ENCODE assay signal across 21 cellular contexts in genomic region chr17:42917236-42917603, GRCh38. TPM values are rescaled to one million over a fixed set of nuclear protein-coding genes. Genes with fewer than 3 reads are reported as not detected.
"Had no signal": no experiment of that assay in that cellular context is flagged by ENCODE, and none has a peak within 500 bp of the region (broad histone marks: within the 10 kb centered on the region; RNA-seq: fewer than 3 reads in every experiment).

No MANE protein-coding gene starts in this region.

- H3K9me3 Mint-ChIP-seq: activated CD4-positive, alpha-beta memory T cell treated with anti-CD3 and anti-CD28 coated beads for 36 hours; activated naive CD4-positive, alpha-beta T cell treated with anti-CD3 and anti-CD28 coated beads, Interleukin-2, amount 50 U/mL, for 24 hours; activated T-cell treated with anti-CD3 and anti-CD28 coated beads, Interleukin-2, amount 50 U/mL, for 4 hours; brain; central memory CD8-positive, alpha-beta T cell; stimulated activated memory B cell treated with anti-CD40 and anti-IgM and Interleukin-4, amounts not matched to agents 10 μg/mL and 1 μg/mL and 100 μg/mL, for 72 hours had no signal

- DNase-seq: activated CD4-positive, alpha-beta memory T cell treated with anti-CD3 and anti-CD28 coated beads for 36 hours; activated effector memory CD4-positive, alpha-beta T cell treated with Interleukin-2 at 50 U/mL for 16 hours; activated T-cell treated with anti-CD3 and anti-CD28 coated beads, Interleukin-2, amount 50 U/mL, for 4 hours; adrenal gland; cortex of kidney; effector CD8-positive, alpha-beta T cell; foreskin melanocyte; head of caudate nucleus; left colon; lower lobe of right lung; psoas muscle; stimulated activated CD4-positive, alpha-beta T cell treated with anti-CD3 and anti-CD28 coated beads, Interleukin-2, amount 100 ng/mL, for 48 hours; thyroid gland had no signal

- H3K4me1 Mint-ChIP-seq: activated naive CD4-positive, alpha-beta T cell treated with anti-CD3 and anti-CD28 coated beads, Interleukin-2, amount 50 U/mL, for 24 hours; brain; central memory CD8-positive, alpha-beta T cell; stimulated activated memory B cell treated with anti-CD40 and anti-IgM and Interleukin-4, amounts not matched to agents 10 μg/mL and 1 μg/mL and 100 μg/mL, for 72 hours had no signal

- H3K27me3 Mint-ChIP-seq: activated CD4-positive, alpha-beta memory T cell treated with anti-CD3 and anti-CD28 coated beads for 36 hours; activated naive CD4-positive, alpha-beta T cell treated with anti-CD3 and anti-CD28 coated beads, Interleukin-2, amount 50 U/mL, for 24 hours had no signal

- ATAC-seq: activated T-cell treated with anti-CD3 and anti-CD28 coated beads, Interleukin-2, amount 50 U/mL, for 4 hours; left colon; lower lobe of right lung; psoas muscle; stimulated activated memory B cell treated with anti-CD40 and anti-IgM and Interleukin-4, amounts not matched to agents 10 μg/mL and 1 μg/mL and 100 μg/mL, for 72 hours had no signal

- H3K4me3 Mint-ChIP-seq: activated CD4-positive, alpha-beta memory T cell treated with anti-CD3 and anti-CD28 coated beads for 36 hours; activated naive CD4-positive, alpha-beta T cell treated with anti-CD3 and anti-CD28 coated beads, Interleukin-2, amount 50 U/mL, for 24 hours; activated T-cell treated with anti-CD3 and anti-CD28 coated beads, Interleukin-2, amount 50 U/mL, for 4 hours; brain; central memory CD8-positive, alpha-beta T cell; mesothelial cell of epicardium; stimulated activated memory B cell treated with anti-CD40 and anti-IgM and Interleukin-4, amounts not matched to agents 10 μg/mL and 1 μg/mL and 100 μg/mL, for 72 hours had no signal

- H3K36me3 Mint-ChIP-seq: activated CD4-positive, alpha-beta memory T cell treated with anti-CD3 and anti-CD28 coated beads for 36 hours; activated naive CD4-positive, alpha-beta T cell treated with anti-CD3 and anti-CD28 coated beads, Interleukin-2, amount 50 U/mL, for 24 hours; brain; mesothelial cell of epicardium; stimulated activated memory B cell treated with anti-CD40 and anti-IgM and Interleukin-4, amounts not matched to agents 10 μg/mL and 1 μg/mL and 100 μg/mL, for 72 hours had no signal

- H3K4me3 ChIP-seq: adrenal gland, lower lobe of right lung, psoas muscle, thyroid gland, vagina had no signal

- H3K27ac Mint-ChIP-seq: activated CD4-positive, alpha-beta memory T cell treated with anti-CD3 and anti-CD28 coated beads for 36 hours; activated naive CD4-positive, alpha-beta T cell treated with anti-CD3 and anti-CD28 coated beads, Interleukin-2, amount 50 U/mL, for 24 hours; brain; mesothelial cell of epicardium; stimulated activated memory B cell treated with anti-CD40 and anti-IgM and Interleukin-4, amounts not matched to agents 10 μg/mL and 1 μg/mL and 100 μg/mL, for 72 hours had no signal

RNA-seq across cellular contexts. Expression of gene G6PC1, which starts 16.6 kb away (rescaled TPM):
- total RNA-seq: activated CD4-positive, alpha-beta memory T cell treated with anti-CD3 and anti-CD28 coated beads for 36 hours; lower lobe of right lung; mesothelial cell of epicardium; omental fat pad; psoas muscle; T-helper 1 cell treated with Interleukin-12 subunit alpha and Interleukin-12 subunit beta and Interleukin-4 antibody, amounts not matched to agents 30 ng/mL and 1 ng/mL, for 36 hours; thyroid gland; vagina had no signal
